Comparison of ENCODE assay signal across 21 cellular contexts in the genomic region with DNA sequence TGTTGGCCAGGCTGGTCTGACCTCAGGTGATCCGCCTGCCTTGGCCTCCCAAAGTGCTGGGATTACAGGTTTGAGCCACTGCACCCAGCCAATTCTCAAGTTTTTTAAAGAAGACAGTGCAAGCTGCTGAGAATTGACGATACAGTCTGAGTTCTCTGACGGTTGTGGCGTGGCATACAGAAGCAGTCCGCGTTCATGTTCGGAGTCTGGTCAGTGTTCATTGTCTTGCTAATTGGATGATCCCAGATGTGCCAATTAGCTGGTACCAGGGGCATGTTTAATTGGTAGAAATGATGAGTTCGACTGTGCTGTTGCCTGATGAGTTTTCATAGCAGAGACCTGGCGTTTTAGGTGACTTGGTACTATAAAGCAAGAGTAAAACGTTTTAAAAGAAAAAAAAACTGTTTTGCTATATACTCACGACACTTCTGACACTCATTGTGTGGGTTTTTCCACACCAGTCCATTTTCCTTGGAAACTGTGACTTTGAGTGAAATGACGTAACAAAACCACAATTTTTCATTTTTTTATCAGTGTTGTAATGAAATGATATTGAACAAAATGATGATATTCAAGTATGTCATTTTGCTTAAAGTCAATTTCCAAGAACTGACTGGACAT. TPM values are rescaled to one million over a fixed set of nuclear protein-coding genes. Genes with fewer than 3 reads are reported as not detected.
DNase-seq lines count a peak whose midpoint lies in the region; ATAC-seq, FAIRE-seq and TF ChIP-seq lines count a peak whose summit lies in the region.
"Had no signal": no experiment of that assay in that cellular context is flagged by ENCODE, and none has a peak within 500 bp of the region (broad histone marks: within the 10 kb centered on the region; RNA-seq: fewer than 3 reads in every experiment).

No MANE protein-coding gene starts in this region.

- H3K27ac ChIP-seq in SK-N-SH (ENCODE audit: low read depth in 2 of 2, low read length in 1 of 2): no peak overlapping the region
- H3K27ac ChIP-seq in left ventricle myocardium inferior (replicated peaks): no peak overlapping the region
- no peak overlapping the region for H3K27ac ChIP-seq in HepG2 (ENCODE audit: extremely low read length, insufficient read depth, low read length)
- no peak overlapping the region for H3K27ac ChIP-seq in thyroid gland
- H3K27ac ChIP-seq in lower lobe of right lung: no peak overlapping the region
- H3K27ac ChIP-seq: C4-2B had no signal

- POLR2A ChIA-PET in SK-N-SH (lab: Yijun Ruan, JAX): no interaction called here
- POLR2A ChIA-PET in HepG2 (lab: Yijun Ruan, JAX): no interaction called here

- peak; percentile 53 for DNase-seq in SK-N-SH
- peak; percentile 46 for DNase-seq in Right ventricle myocardium inferior (ENCODE audit: missing footprints)
- no peak for DNase-seq in left ventricle myocardium inferior
- DNase-seq in HepG2 (ENCODE audit: low spot score): no peak
- peak; percentile 38 to 47 for DNase-seq in thyroid gland
- DNase-seq in urothelium cell line (ENCODE audit: low spot score): no peak
- DNase-seq in lower lobe of right lung: no peak
- DNase-seq: DMS 273 treated with DMSO at 0.1 percent for 48 hours, GDM1, KBM-7, MV-4-11, NCI-H1417 treated with DMSO at 0.1 percent for 48 hours, NCI-H2081, NCI-H510A treated with DMSO at 0.1 percent for 48 hours, SHP77 had no signal

- FAIRE-seq in HepG2 (lab: Jason Lieb, UNC): no peak
- no peak for FAIRE-seq in urothelium cell line (lab: Jason Lieb, UNC)
- FAIRE-seq: A204.1, GM12878, H1, RCC 7860 had no signal

- H3K27me3 ChIP-seq in SK-N-SH (ENCODE audit: insufficient read depth) (no peaks in the 10 kb centered on the region), left ventricle myocardium inferior (ENCODE audit: low read depth) (no peaks in the 10 kb centered on the region), HepG2 (ENCODE audit: control insufficient read depth in 1 of 2, insufficient read depth in 2 of 2, low read length in 2 of 2) (peaks cover 0 to 3% of the 10 kb centered on the region in 2 experiments; a peak in 2 of 5 replicates), thyroid gland (no peaks in the 10 kb centered on the region), lower lobe of right lung (ENCODE audit: low read depth) (no peaks in the 10 kb centered on the region)

- H3K9me3 ChIP-seq in SK-N-SH: no peaks in the 10 kb centered on the region
- H3K9me3 ChIP-seq in left ventricle myocardium inferior (replicated peaks): peaks cover 6% of the 10 kb centered on the region
- no peaks in the 10 kb centered on the region for H3K9me3 ChIP-seq in HepG2 (ENCODE audit: low read length)
- no peaks in the 10 kb centered on the region for H3K9me3 ChIP-seq in thyroid gland
- H3K9me3 ChIP-seq in lower lobe of right lung: peaks cover 7% of the 10 kb centered on the region

- H3K9ac ChIP-seq in SK-N-SH (no peak overlapping the region), HepG2 (ENCODE audit: insufficient read depth, low read depth, low read length) (no peak overlapping the region)

- TF ChIP-seq RAD21 in SK-N-SH (IDR thresholded peaks at IDR 0.05; ENCODE audit: low read length): no peak
- no peak for TF ChIP-seq RAD21 in HepG2 (CRISPR knock-in tag; IDR thresholded peaks at IDR 0.05)

- H3K36me3 ChIP-seq in SK-N-SH (replicated peaks in 1 of 2; ENCODE audit: control insufficient read depth in 1 of 2, insufficient read depth in 2 of 2, low read length in 1 of 2): no peaks in the 10 kb centered on the region
- no peaks in the 10 kb centered on the region for H3K36me3 ChIP-seq in left ventricle myocardium inferior
- no peaks in the 10 kb centered on the region for H3K36me3 ChIP-seq in HepG2 (replicated peaks in 1 of 2; ENCODE audit: control insufficient read depth in 1 of 2, insufficient read depth in 2 of 2, low read length in 2 of 2)
- H3K36me3 ChIP-seq in thyroid gland: no peaks in the 10 kb centered on the region
- no peaks in the 10 kb centered on the region for H3K36me3 ChIP-seq in lower lobe of right lung

- no peaks in the 10 kb centered on the region for H4K20me1 ChIP-seq in SK-N-SH (ENCODE audit: insufficient read depth)
- no peaks in the 10 kb centered on the region for H4K20me1 ChIP-seq in HepG2 (ENCODE audit: insufficient read depth, low read length)

- CTCF ChIA-PET in SK-N-SH (lab: Yijun Ruan, JAX) (interaction anchor here (1.1 to 1.8 kb wide), 2 partner anchors 166 to 274 kb away, joined by 3 read pairs; no protein-coding TSS in a partner anchor), HepG2 (lab: Yijun Ruan, JAX; ENCODE audit: low intra/inter-chr PET ratio, low total read pairs) (no interaction called here)

- TF ChIP-seq EP300 in SK-N-SH (IDR thresholded peaks at IDR 0.05; ENCODE audit: borderline replicate concordance in 1 of 2, low read depth in 1 of 2, low read length in 1 of 2) (no peak), HepG2 (IDR thresholded peaks at IDR 0.05; ENCODE audit: low read depth in 2 of 2, low read length in 2 of 2) (no peak), HepG2 (CRISPR knock-in tag; IDR thresholded peaks at IDR 0.05; ENCODE audit: borderline replicate concordance) (no peak)

- H3K79me2 ChIP-seq in SK-N-SH (ENCODE audit: insufficient read depth): no peaks in the 10 kb centered on the region
- no peaks in the 10 kb centered on the region for H3K79me2 ChIP-seq in HepG2 (ENCODE audit: insufficient read depth, low read length)

- H3K4me3 ChIP-seq in SK-N-SH (ENCODE audit: low read depth in 2 of 2, low read length in 1 of 2) (no peak overlapping the region), left ventricle myocardium inferior (no peak overlapping the region), HepG2 (replicated peaks in 1 of 3; ENCODE audit: insufficient read depth in 1 of 3, low read depth in 2 of 3, low read length in 3 of 3) (no peak overlapping the region), thyroid gland (replicated peaks in 1 of 3) (no peak overlapping the region), lower lobe of right lung (no peak overlapping the region)
- H3K4me3 ChIP-seq: GM12878 had no signal

- intact Hi-C loops in Right ventricle myocardium inferior (cut with DNase I) (no loop called here), left ventricle myocardium inferior (cut with micrococcal nuclease) (no loop called here), HepG2 (cut with micrococcal nuclease; ENCODE audit: unreplicated experiment) (no loop called here), thyroid gland (cut with DNase I) (no loop called here), lower lobe of right lung (cut with DNase I) (no loop called here)

- no peak for TF ChIP-seq POLR2A in HepG2 (IDR thresholded peaks at IDR 0.05; ENCODE audit: insufficient read depth in 1 of 2, low read depth in 2 of 2, low read length in 2 of 2)
- no peak for TF ChIP-seq POLR2A in thyroid gland (IDR thresholded peaks at IDR 0.05)

- H2AFZ ChIP-seq in SK-N-SH (ENCODE audit: low read depth) (no peak overlapping the region), HepG2 (ENCODE audit: low read length) (no peak overlapping the region)

- TF ChIP-seq CTCF in SK-N-SH (IDR thresholded peaks at IDR 0.05): no peak
- TF ChIP-seq CTCF in left ventricle myocardium inferior (IDR thresholded peaks at IDR 0.05; ENCODE audit: borderline replicate concordance): no peak
- no peak for TF ChIP-seq CTCF in HepG2 (CRISPR knock-in tag; IDR thresholded peaks at IDR 0.05)
- TF ChIP-seq CTCF in thyroid gland (IDR thresholded peaks at IDR 0.05): no peak
- TF ChIP-seq CTCF in lower lobe of right lung (IDR thresholded peaks at IDR 0.05): no peak

- in situ Hi-C loops in HepG2 (cut with HindIII; ENCODE audit: extremely low pct_ligation_motif_present, low pct_unique_long_range_greater_than_20kb): no loop called here

- no TSS peak for BruUV-seq in HepG2 (replicated peaks; lab: Mats Ljungman, UMichigan)

- WGBS in SK-N-SH (ENCODE audit: low lambda C conversion rate): 78% methylated on average over 11 of the region's 12 CpGs
- WGBS in HepG2 (ENCODE audit: low lambda C conversion rate): 38% methylated on average over 11 of the region's 12 CpGs
- WGBS in thyroid gland, 2 donors: 88 to 89% methylated on average over 12 of the region's 12 CpGs

- no peak overlapping the region for H3K4me2 ChIP-seq in SK-N-SH
- H3K4me2 ChIP-seq in HepG2 (ENCODE audit: low read depth, low read length): no peak overlapping the region

- H3F3A ChIP-seq in SK-N-SH (replicated peaks; ENCODE audit: insufficient read depth): no peaks in the 10 kb centered on the region

- H3K4me1 ChIP-seq in SK-N-SH (ENCODE audit: control insufficient read depth in 1 of 2, insufficient read depth in 2 of 2, low read depth in 1 of 2, low read length in 1 of 2) (peaks cover 0 to 3% of the 10 kb centered on the region in 2 experiments; a peak in 1 of 4 replicates), left ventricle myocardium inferior (no peaks in the 10 kb centered on the region), HepG2 (ENCODE audit: insufficient read depth, low read length) (no peaks in the 10 kb centered on the region), thyroid gland (peaks cover 13 to 20% of the 10 kb centered on the region in 2 donors), lower lobe of right lung (no peaks in the 10 kb centered on the region)

- no peak for ATAC-seq in SK-N-SH treated with all-trans-retinoic acid at 6 μM for 48 hours
- ATAC-seq in Right ventricle myocardium inferior: no peak
- no peak for ATAC-seq in HepG2
- ATAC-seq in lower lobe of right lung: no peak
- ATAC-seq: GM12878 had no signal

- H3K9me2 ChIP-seq in SK-N-SH: no peaks in the 10 kb centered on the region

RNA-seq across cellular contexts. Expression of a gene that starts 32.3 kb away (rescaled TPM):
- polyA plus RNA-seq in SK-N-SH (2012; rRNA removed) (4.1 TPM in 2 replicates), HepG2 (2011; rRNA removed) (under 0.01 TPM in 1 of 2 replicates, not detected in the other)
- 3.8 and 4.6 TPM in 2 replicates for polyA plus RNA-seq in SK-N-SH (2012; cell fraction: cytosol; rRNA removed)
- polyA plus RNA-seq in SK-N-SH (2012; cell fraction: nucleus; rRNA removed): 5.2 and 6.1 TPM in 2 replicates
- total RNA-seq in Right ventricle myocardium inferior (5.2 TPM), left ventricle myocardium inferior (2.5 TPM), HepG2 (2016; rRNA removed; fragmentation: Illumina TruSeq; extraction: Trizol) (not detected in 2 replicates), thyroid gland (10 to 100 TPM; 12.2 to 29.6 (median 17.4) TPM), lower lobe of right lung (22.5 TPM)
- total RNA-seq in HepG2 (2016; cell fraction: cytosol; rRNA removed; fragmentation: Illumina TruSeq; extraction: Trizol; ENCODE audit: low read depth): not detected in 2 replicates
- not detected in 2 replicates for total RNA-seq in HepG2 (2016; cell fraction: insoluble cytoplasmic fraction; rRNA removed; fragmentation: Illumina TruSeq; extraction: Trizol)
- total RNA-seq in HepG2 (2016; cell fraction: membrane; rRNA removed; fragmentation: Illumina TruSeq; extraction: Trizol): not detected in 2 replicates
- not detected in 2 replicates for total RNA-seq in HepG2 (2016; cell fraction: nucleus; rRNA removed; fragmentation: Illumina TruSeq; extraction: Trizol)
- 0.01 TPM in 1 of 2 replicates, not detected in the other for polyA plus RNA-seq in HepG2 (2011; cell fraction: cytosol; rRNA removed)
- 0.07 TPM in 1 of 2 replicates, not detected in the other for polyA plus RNA-seq in HepG2 (2011; cell fraction: nucleus; rRNA removed)
- not detected in 2 replicates for polyA plus RNA-seq in HepG2 (2012)
- not detected in 2 replicates for polyA plus RNA-seq in HepG2 (2016; cell fraction: cytosol; fragmentation: Illumina TruSeq; extraction: Trizol; ENCODE audit: low read depth)
- polyA plus RNA-seq in HepG2 (2016; cell fraction: insoluble cytoplasmic fraction; fragmentation: Illumina TruSeq; extraction: Trizol; ENCODE audit: low read depth): not detected in 2 replicates
- polyA plus RNA-seq in HepG2 (2016; cell fraction: membrane; fragmentation: Illumina TruSeq; extraction: Trizol; ENCODE audit: low read depth): not detected in 2 replicates
- not detected in 2 replicates for polyA plus RNA-seq in HepG2 (2016; cell fraction: nucleus; fragmentation: Illumina TruSeq; extraction: Trizol; ENCODE audit: insufficient read depth, low read depth)
- 5.4 TPM in 1 of 2 replicates, not detected in the other for polyA minus RNA-seq in HepG2 (2011; rRNA and poly(A)+ RNA removed; ENCODE audit: low replicate concordance)
- 0.09 TPM in 1 of 2 replicates, not detected in the other for polyA minus RNA-seq in HepG2 (2011; cell fraction: cytosol; rRNA and poly(A)+ RNA removed)
- not detected in 2 replicates for polyA minus RNA-seq in HepG2 (2011; cell fraction: nucleus; rRNA and poly(A)+ RNA removed)

Comparison
In these comparisons a context has a peak if more than half of its experiments do, and no peak if none do; other contexts are left out.
1. DNase-seq: peak in SK-N-SH (single experiment), Right ventricle myocardium inferior (single experiment) and thyroid gland (2 of 2); none in left ventricle myocardium inferior (single experiment), HepG2 (single experiment), urothelium cell line (single experiment) and lower lobe of right lung (single experiment).